In genomic region chr3:31875437-31875836, GRCh38 we compare ENCODE assay signal across 20 cellular contexts.
A peak's percentile ranks its signal among the peaks of the same experiment; 100 is the strongest.
DNase-seq lines count a peak whose midpoint lies in the region; ATAC-seq, FAIRE-seq and TF ChIP-seq lines count a peak whose summit lies in the region.
"Had no signal": no experiment of that assay in that cellular context is flagged by ENCODE, and none has a peak within 500 bp of the region (broad histone marks: within the 10 kb centered on the region; RNA-seq: fewer than 3 reads in every experiment).

No MANE protein-coding gene starts in this region.

- peaks cover 30% of the 10 kb centered on the region for H3K79me2 ChIP-seq in OCI-LY1 (ENCODE audit: insufficient read depth, low read length)
- peaks cover 79% of the 10 kb centered on the region for H3K79me2 ChIP-seq in SU-DHL-6 (ENCODE audit: insufficient read depth, low read length)

- TF ChIP-seq CTCF in OCI-LY1 (IDR thresholded peaks at IDR 0.05; ENCODE audit: low read length) (no peak), SU-DHL-6 (IDR thresholded peaks at IDR 0.05; ENCODE audit: insufficient read depth, low read length, poor library complexity, severe bottlenecking) (no peak), endodermal cell (conservative IDR thresholded peaks at IDR 0.05) (no peak), pancreas (IDR thresholded peaks at IDR 0.05) (no peak)

- no peak overlapping the region for H3K4me3 Mint-ChIP-seq in endodermal cell

- H3K4me2 ChIP-seq in OCI-LY1 (ENCODE audit: low read length): peak overlapping the region; percentile 73
- H3K4me2 ChIP-seq in SU-DHL-6 (ENCODE audit: low read depth, low read length, poor library complexity, severe bottlenecking): peak overlapping the region; percentile 89

- H3K4me1 Mint-ChIP-seq in endodermal cell: peaks cover 10% of the 10 kb centered on the region

- H3K36me3 Mint-ChIP-seq in endodermal cell (ENCODE audit: low read depth): peaks cover 17% of the 10 kb centered on the region
- H3K36me3 Mint-ChIP-seq: CD4-positive, alpha-beta memory T cell had no signal

- peak overlapping the region; percentile 52 for H3K27ac Mint-ChIP-seq in endodermal cell
- H3K27ac Mint-ChIP-seq: CD4-positive, alpha-beta memory T cell had no signal

- no peak for DNase-seq in endodermal cell
- DNase-seq in pancreas: peak in 1 of 6 donors; percentile 22
- DNase-seq in H54 (ENCODE audit: insufficient read length, low spot score): no peak
- no peak for DNase-seq in activated CD4-positive, alpha-beta T cell treated with anti-CD3 and anti-CD28 coated beads, Interleukin-2, amount 50 U/mL, for 1 hour
- no peak for DNase-seq in COLO829 (ENCODE audit: low spot score)
- DNase-seq: C1 segment of cervical spinal cord; CD4-positive, alpha-beta memory T cell; DMS79 treated with DMSO at 0.1 percent for 48 hours; Kasumi-1; MG63; NCI-H1694; NCI-H2029 treated with DMSO at 0.1 percent for 48 hours; NCI-H2227 treated with DMSO at 0.1 percent for 48 hours; NCI-H526 treated with DMSO at 0.1 percent for 48 hours; SJCRH30 had no signal

- TF ChIP-seq POLR2A in H54 (IDR thresholded peaks at IDR 0.05; ENCODE audit: low read depth, low read length): no peak

- H3K9me3 ChIP-seq in OCI-LY1 (ENCODE audit: low read length) (no peaks in the 10 kb centered on the region), SU-DHL-6 (ENCODE audit: insufficient read depth, low read length) (no peaks in the 10 kb centered on the region), endodermal cell (ENCODE audit: control insufficient read depth, low read length) (no peaks in the 10 kb centered on the region), pancreas (no peaks in the 10 kb centered on the region)
- H3K9me3 ChIP-seq: MG63, SJCRH30 had no signal

- intact Hi-C loops in pancreas (cut with DNase I): no loop called here

- H3K9ac ChIP-seq in OCI-LY1 (ENCODE audit: low read length): peak overlapping the region; percentile 63
- peak overlapping the region; percentile 69 for H3K9ac ChIP-seq in SU-DHL-6 (ENCODE audit: low read length)
- no peak overlapping the region for H3K9ac ChIP-seq in endodermal cell (ENCODE audit: extremely low read depth, low read length, poor library complexity, severe bottlenecking)

- H3F3A ChIP-seq in OCI-LY1 (ENCODE audit: insufficient read depth, low read length) (peaks cover 7% of the 10 kb centered on the region; the same call in 1 of the 2 replicates), SU-DHL-6 (ENCODE audit: insufficient read depth) (peaks cover 49% of the 10 kb centered on the region)

- H3K9me2 ChIP-seq in OCI-LY1 (ENCODE audit: low read depth, low read length): no peaks in the 10 kb centered on the region
- no peaks in the 10 kb centered on the region for H3K9me2 ChIP-seq in SU-DHL-6 (replicated peaks; ENCODE audit: insufficient read depth, low read length)

- H3K27me3 Mint-ChIP-seq in endodermal cell (ENCODE audit: insufficient read depth): no peaks in the 10 kb centered on the region

- H3K27me3 ChIP-seq in OCI-LY1 (ENCODE audit: insufficient read depth, low read length) (no peaks in the 10 kb centered on the region), SU-DHL-6 (ENCODE audit: low read length) (no peaks in the 10 kb centered on the region), endodermal cell (ENCODE audit: control insufficient read depth, insufficient read depth, low read length, poor library complexity, severe bottlenecking) (no peaks in the 10 kb centered on the region), pancreas (no peaks in the 10 kb centered on the region)
- H3K27me3 ChIP-seq: MG63, SJCRH30 had no signal

- H3K9me3 Mint-ChIP-seq in endodermal cell: peaks cover 11% of the 10 kb centered on the region
- H3K9me3 Mint-ChIP-seq: CD4-positive, alpha-beta memory T cell had no signal

- H2AFZ ChIP-seq in OCI-LY1 (ENCODE audit: low read length): no peak overlapping the region
- H2AFZ ChIP-seq in SU-DHL-6 (ENCODE audit: low read depth, low read length, severe bottlenecking): no peak overlapping the region

- peak overlapping the region; percentile 92 for H3K27ac ChIP-seq in OCI-LY1 (ENCODE audit: low read depth, low read length, poor library complexity, severe bottlenecking)
- peak overlapping the region; percentile 95 for H3K27ac ChIP-seq in SU-DHL-6 (ENCODE audit: low read depth, low read length)
- H3K27ac ChIP-seq in endodermal cell (ENCODE audit: low read depth, low read length): no peak overlapping the region
- no peak overlapping the region for H3K27ac ChIP-seq in pancreas
- H3K27ac ChIP-seq: SJCRH30 had no signal

- 93 to 99% methylated on average over 2 of the region's 2 CpGs for WGBS in endodermal cell (ENCODE audit: insufficient coverage in 1 of 2, insufficient read length in 1 of 2), 2 experiments
- WGBS in pancreas, 2 donors: 75 to 87% methylated on average over 2 of the region's 2 CpGs

- H4K20me1 ChIP-seq in OCI-LY1 (ENCODE audit: insufficient read depth, low read length) (no peaks in the 10 kb centered on the region), SU-DHL-6 (ENCODE audit: low read depth, low read length) (no peaks in the 10 kb centered on the region)

- peak in 3 of 4 donors; percentile 14 to 67 (median 57) for ATAC-seq in pancreas
- ATAC-seq in GM21528 (IDR thresholded peaks at IDR 0.05; ENCODE audit: low FRiP score, unreplicated experiment): no peak
- ATAC-seq: SK-N-SH treated with all-trans-retinoic acid at 6 μM for 48 hours had no signal

- FAIRE-seq in pancreas (lab: Jason Lieb, UNC): no peak
- FAIRE-seq in H54 (lab: Jason Lieb, UNC): no peak
- FAIRE-seq: GM12892 had no signal

- peaks cover 73% of the 10 kb centered on the region for H3K4me1 ChIP-seq in OCI-LY1 (ENCODE audit: insufficient read depth, low read length, severe bottlenecking)
- no peaks in the 10 kb centered on the region for H3K4me1 ChIP-seq in endodermal cell (ENCODE audit: control insufficient read depth, insufficient read depth, low read length)
- peaks cover 0 to 5% (median 0%) of the 10 kb centered on the region in 3 donors for H3K4me1 ChIP-seq in pancreas
- H3K4me1 ChIP-seq: SJCRH30 had no signal

- H3K4me3 ChIP-seq in OCI-LY1 (ENCODE audit: low read depth, low read length, poor library complexity, severe bottlenecking) (peak overlapping the region; percentile 53), SU-DHL-6 (ENCODE audit: insufficient read depth, low read length, poor library complexity, severe bottlenecking) (peak overlapping the region; percentile 54), endodermal cell (ENCODE audit: low read length) (no peak overlapping the region), pancreas (no peak overlapping the region)
- H3K4me3 ChIP-seq: MG63, SJCRH30 had no signal

- H3K36me3 ChIP-seq in OCI-LY1 (ENCODE audit: insufficient read depth, low read length) (peaks cover 66% of the 10 kb centered on the region), SU-DHL-6 (ENCODE audit: low read length) (peaks cover 30% of the 10 kb centered on the region), endodermal cell (ENCODE audit: control insufficient read depth, insufficient read depth, low read length) (no peaks in the 10 kb centered on the region), pancreas (no peaks in the 10 kb centered on the region)
- H3K36me3 ChIP-seq: MG63, SJCRH30 had no signal

Comparison
In these comparisons a context has a peak if more than half of its experiments do, and no peak if none do; other contexts are left out.
1. H3K27ac ChIP-seq: peak in OCI-LY1 (single experiment) and SU-DHL-6 (single experiment); none in endodermal cell (single experiment) and pancreas (0 of 4).
2. H3K4me3 ChIP-seq: peak in OCI-LY1 (single experiment) and SU-DHL-6 (single experiment); none in endodermal cell (single experiment) and pancreas (0 of 4).